Comparison of ENCODE assay signal across 8 cellular contexts in the genomic region with DNA sequence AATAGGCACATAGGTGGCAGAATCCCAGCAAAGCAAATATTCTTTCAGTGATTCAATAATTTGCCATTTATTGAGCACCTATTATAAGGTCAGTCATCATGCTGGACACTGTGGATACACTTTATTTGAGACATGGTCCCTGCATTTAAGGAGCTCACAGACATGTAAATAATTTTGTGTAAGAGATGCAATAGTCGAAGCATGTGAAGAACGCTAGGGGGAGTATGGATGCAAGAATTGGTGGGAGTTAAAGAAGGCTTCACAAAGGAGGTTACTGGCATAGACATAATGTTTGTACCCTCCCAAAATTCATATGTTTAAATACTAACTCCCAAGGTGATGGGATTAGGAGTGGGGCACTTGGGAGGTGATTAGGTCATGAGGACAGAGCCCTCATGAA.
DNase-seq lines count a peak whose midpoint lies in the region; ATAC-seq and TF ChIP-seq lines count a peak whose summit lies in the region.

No MANE protein-coding gene starts in this region.

- H3K9me2 ChIP-seq in MM.1S (replicated peaks; ENCODE audit: insufficient read depth, low read length) = no peaks in the 10 kb centered on the region

- H3K36me3 ChIP-seq in cardiac muscle cell = no peaks in the 10 kb centered on the region
- H3K36me3 ChIP-seq in MM.1S (replicated peaks; ENCODE audit: insufficient read depth, low read length) = no peaks in the 10 kb centered on the region
- H3K36me3 ChIP-seq in ascending aorta = no peaks in the 10 kb centered on the region

- DNase-seq in cardiac muscle cell (ENCODE audit: low read depth in 1 of 2, low spot score in 1 of 2) (peak; percentile 50 to 59), left cardiac atrium (no peak), MM.1S (peak; percentile 47), ascending aorta (ENCODE audit: low spot score in 2 of 2) (no peak), cerebellum (ENCODE audit: low spot score) (no peak), putamen (ENCODE audit: low spot score) (no peak), NCI-H748 (lab: John Stamatoyannopoulos, UW; ENCODE audit: unreplicated experiment) (no peak)
- DNase-seq in activated CD8-positive, alpha-beta memory T cell treated with anti-CD3 and anti-CD28 coated beads for 24 hours = no peak

- no peak overlapping the region for H3K9ac ChIP-seq in MM.1S (ENCODE audit: low read length)

- no peaks in the 10 kb centered on the region for H3K9me3 ChIP-seq in cardiac muscle cell (ENCODE audit: low read depth)
- H3K9me3 ChIP-seq in MM.1S (replicated peaks; ENCODE audit: insufficient read depth, low read length) = no peaks in the 10 kb centered on the region
- H3K9me3 ChIP-seq in ascending aorta = no peaks in the 10 kb centered on the region

- H3K27me3 ChIP-seq in cardiac muscle cell (no peaks in the 10 kb centered on the region), MM.1S (replicated peaks; ENCODE audit: insufficient read depth, low read length) (no peaks in the 10 kb centered on the region), ascending aorta (no peaks in the 10 kb centered on the region)

- no peaks in the 10 kb centered on the region for H4K20me1 ChIP-seq in MM.1S (ENCODE audit: insufficient read depth, low read length)

- intact Hi-C loops in left cardiac atrium (cut with DNase I) (no loop called here), ascending aorta (cut with DNase I) (loop anchor here (5.0 kb wide), 1 partner anchor 380 kb away; no protein-coding TSS in a partner anchor)

- H3K4me3 ChIP-seq in cardiac muscle cell (no peak overlapping the region), MM.1S (ENCODE audit: low read length) (no peak overlapping the region), ascending aorta (no peak overlapping the region)

- ATAC-seq in left cardiac atrium = no peak

- TF ChIP-seq CTCF in cardiac muscle cell (IDR thresholded peaks at IDR 0.05; ENCODE audit: low read depth, low read length) (peak; percentile 61), MM.1S (IDR thresholded peaks at IDR 0.05; ENCODE audit: low read length) (peak; percentile 69), ascending aorta (IDR thresholded peaks at IDR 0.05) (peak in 2 of 3 experiments; percentile 6 to 24)

- H3K4me2 ChIP-seq in MM.1S (ENCODE audit: low read depth, low read length) = no peak overlapping the region

- H2AFZ ChIP-seq in MM.1S (ENCODE audit: low read length) = no peak overlapping the region

- H3K27ac ChIP-seq in cardiac muscle cell = no peak overlapping the region
- H3K27ac ChIP-seq in MM.1S (ENCODE audit: low read length) = no peak overlapping the region
- peak overlapping the region; percentile 58 to 72 for H3K27ac ChIP-seq in ascending aorta

- no peaks in the 10 kb centered on the region for H3F3A ChIP-seq in MM.1S (ENCODE audit: insufficient read depth, low read length)

- H3K4me1 ChIP-seq in cardiac muscle cell (ENCODE audit: low read depth) (no peaks in the 10 kb centered on the region), MM.1S (ENCODE audit: low read length) (no peaks in the 10 kb centered on the region), ascending aorta (peaks cover 0 to 7% of the 10 kb centered on the region in 2 donors)

- no peaks in the 10 kb centered on the region for H3K79me2 ChIP-seq in MM.1S (ENCODE audit: low read length)

Comparison
In these comparisons a context has a peak if more than half of its experiments do, and no peak if none do; other contexts are left out.
1. DNase-seq: peak in cardiac muscle cell (2 of 2) and MM.1S (single experiment); none in left cardiac atrium (single experiment), ascending aorta (0 of 2), cerebellum (single experiment), activated CD8-positive, alpha-beta memory T cell treated with anti-CD3 and anti-CD28 coated beads for 24 hours (single experiment), putamen (single experiment) and NCI-H748 (single experiment).
2. H3K27ac ChIP-seq: peak in ascending aorta (2 of 2); none in cardiac muscle cell (single experiment) and MM.1S (single experiment).
3. CTCF ChIP-seq: peak in every context shown above with its lines; median percentile 69 in MM.1S; 61 in cardiac muscle cell; 15 in ascending aorta.